ENCODE assay signal across 8 cellular contexts in genomic region chr4:155666701-155667537, GRCh38. TPM values are rescaled to one million over a fixed set of nuclear protein-coding genes. Genes with fewer than 3 reads are reported as not detected.
DNase-seq lines count a peak whose midpoint lies in the region; ATAC-seq and TF ChIP-seq lines count a peak whose summit lies in the region.

Gene GUCY1A1, plus strand, starts transcription at chr4:155666848. Its CDS starts 30,020 bp downstream, at chr4:155696868.

- 1% methylated on average over 43 to 49 of the region's 49 CpGs for WGBS in heart right ventricle, 2 donors

- H3K4me1 Mint-ChIP-seq in activated naive CD8-positive, alpha-beta T cell treated with anti-CD3 and anti-CD28 coated beads for 36 hours = peaks cover 7% of the 10 kb centered on the region

- peaks cover 79% of the 10 kb centered on the region for H3K27me3 Mint-ChIP-seq in activated naive CD8-positive, alpha-beta T cell treated with anti-CD3 and anti-CD28 coated beads for 36 hours

- no peak for TF ChIP-seq CTCF in GM10266 (IDR thresholded peaks at IDR 0.05; ENCODE audit: control insufficient read depth, insufficient read depth, low read depth, missing control alignments)
- peak in 3 of 9 donors; percentile 11 to 15 (median 15) for TF ChIP-seq CTCF in heart right ventricle (IDR thresholded peaks at IDR 0.05)
- TF ChIP-seq CTCF in osteoblast (IDR thresholded peaks at IDR 0.05; ENCODE audit: extremely low read depth, low read depth, low read length) = no peak

- H4K20me1 ChIP-seq in osteoblast (ENCODE audit: insufficient read depth, low read length) = no peaks in the 10 kb centered on the region

- H3K27ac Mint-ChIP-seq in activated naive CD8-positive, alpha-beta T cell treated with anti-CD3 and anti-CD28 coated beads for 36 hours = peak within 1 kb of the TSS; percentile 30

- DNase-seq in GM10266 (ENCODE audit: extremely low spot score) (peak; percentile 45), M059J (ENCODE audit: low read depth) (peak; percentile 14), heart right ventricle (peak; percentile 43 to 62), osteoblast (ENCODE audit: insufficient read length, low spot score, missing footprints) (peak; percentile 73), DMS153 (lab: John Stamatoyannopoulos, UW) (no peak), amniotic stem cell (lab: John Stamatoyannopoulos, UW) (no peak)
- DNase-seq in activated naive CD8-positive, alpha-beta T cell treated with anti-CD3 and anti-CD28 coated beads for 36 hours = peak; percentile 24

- H3K27me3 ChIP-seq in heart right ventricle = peaks cover 0 to 31% (median 0%) of the 10 kb centered on the region in 7 donors
- peaks cover 31% of the 10 kb centered on the region for H3K27me3 ChIP-seq in osteoblast (ENCODE audit: insufficient read depth, low read length)

- H3K4me3 ChIP-seq in heart right ventricle (peak within 1 kb of the TSS; percentile 51 to 85 (median 74)), osteoblast (ENCODE audit: insufficient read depth, low read length) (peak within 1 kb of the TSS; percentile 54)

- H3K4me2 ChIP-seq in osteoblast (ENCODE audit: insufficient read depth, low read length) = peak within 1 kb of the TSS; percentile 78

- peak within 1 kb of the TSS; percentile 77 for H2AFZ ChIP-seq in osteoblast (ENCODE audit: low read length)

- H3K36me3 ChIP-seq in heart right ventricle (peaks cover 0 to 9% (median 0%) of the 10 kb centered on the region in 9 donors), osteoblast (ENCODE audit: insufficient read depth, low read length) (no peaks in the 10 kb centered on the region)

- H3K9me3 ChIP-seq in heart right ventricle = no peaks in the 10 kb centered on the region
- H3K9me3 ChIP-seq in osteoblast (ENCODE audit: low read depth, low read length) = no peaks in the 10 kb centered on the region

- no peaks in the 10 kb centered on the region for H3K79me2 ChIP-seq in osteoblast (ENCODE audit: insufficient read depth, low read length)

- H3K4me1 ChIP-seq in heart right ventricle = peaks cover 0 to 34% (median 17%) of the 10 kb centered on the region in 9 donors
- H3K4me1 ChIP-seq in osteoblast (ENCODE audit: insufficient read depth, low read length) = peaks cover 7% of the 10 kb centered on the region

- no peaks in the 10 kb centered on the region for H3K36me3 Mint-ChIP-seq in activated naive CD8-positive, alpha-beta T cell treated with anti-CD3 and anti-CD28 coated beads for 36 hours

- no peaks in the 10 kb centered on the region for H3K9me3 Mint-ChIP-seq in activated naive CD8-positive, alpha-beta T cell treated with anti-CD3 and anti-CD28 coated beads for 36 hours

- H3K27ac ChIP-seq in heart right ventricle (peak within 1 kb of the TSS; percentile 88 to 95 (median 92)), osteoblast (ENCODE audit: low read depth, low read length) (no peak within 1 kb of the TSS)

- intact Hi-C loops in heart right ventricle (cut with DNase I) = loop anchor here in 8 of 10 donors (2.0 to 10.0 kb wide), 13 partner anchors 40 to 225 kb away; partner anchors contain the start of gene GUCY1B1 (in 2 of the 8)

- ATAC-seq in GM21619 (IDR thresholded peaks at IDR 0.05; ENCODE audit: unreplicated experiment) = peak; percentile 43
- ATAC-seq in heart right ventricle = peak; percentile 47 to 83 (median 74)

- peak within 1 kb of the TSS; percentile 87 for H3K4me3 Mint-ChIP-seq in activated naive CD8-positive, alpha-beta T cell treated with anti-CD3 and anti-CD28 coated beads for 36 hours

RNA-seq across cellular contexts. Expression of gene GUCY1A1, which starts in this region (rescaled TPM):
- total RNA-seq in M059J (2014; rRNA removed; shearing (Covaris generic)) = 0.15 and 0.37 TPM in 2 replicates
- total RNA-seq in activated naive CD8-positive, alpha-beta T cell treated with anti-CD3 and anti-CD28 coated beads for 36 hours = under 1 TPM; 0.04 to 0.14 TPM
- total RNA-seq in heart right ventricle (100 to 1,000 TPM in 1 of 10 donors, 10 to 100 TPM in 9; 45.0 to 101 (median 65.4) TPM), osteoblast (0.29 TPM in 1 of 2 replicates, not detected in the other)
- 10 to 100 TPM in 1 of 2 donors, 1 to 10 TPM in 1; 6.7 to 13.8 TPM for polyA plus RNA-seq in heart right ventricle

Comparison
In these comparisons a context has a peak if more than half of its experiments do, and no peak if none do; other contexts are left out.
1. RNA of gene GUCY1A1 (total RNA-seq): 45.0 to 101 TPM in heart right ventricle; 0.15 to 0.37 TPM in M059J, 0.04 to 0.14 TPM in activated naive CD8-positive, alpha-beta T cell treated with anti-CD3 and anti-CD28 coated beads for 36 hours and 0.29 TPM in osteoblast; every median in the first group is over 10 times any median in the second.
2. Peak in DNase-seq in M059J; RNA of the gene not detected or under 1 TPM.
3. Peak in DNase-seq in activated naive CD8-positive, alpha-beta T cell treated with anti-CD3 and anti-CD28 coated beads for 36 hours; RNA of the gene not detected or under 1 TPM.
4. Peak in DNase-seq, H3K4me3 ChIP-seq and H3K4me2 ChIP-seq in osteoblast; RNA of the gene not detected or under 1 TPM.
5. DNase-seq: peak in GM10266 (single experiment) and heart right ventricle (2 of 2); none in DMS153 (single experiment) and amniotic stem cell (single experiment).